17 cellular contexts compared by ENCODE assay signal in genomic region chr4:113209153-113209552, GRCh38.
DNase-seq lines count a peak whose midpoint lies in the region; ATAC-seq and TF ChIP-seq lines count a peak whose summit lies in the region.
"Had no signal": no experiment of that assay in that cellular context is flagged by ENCODE, and none has a peak within 500 bp of the region (broad histone marks: within the 10 kb centered on the region; RNA-seq: fewer than 3 reads in every experiment).

No MANE protein-coding gene starts in this region.

- POLR2A ChIA-PET in Caco-2 (lab: Charles Lee) = no interaction called here

- intact Hi-C loops in Caco-2 (cut with micrococcal nuclease; ENCODE audit: unreplicated experiment) = no loop called here

- no peaks in the 10 kb centered on the region for H3K27me3 ChIP-seq in Caco-2 (replicated peaks; ENCODE audit: control insufficient read depth, insufficient read depth, low read length)
- H3K27me3 ChIP-seq in endodermal cell (ENCODE audit: control insufficient read depth, insufficient read depth, low read length, poor library complexity, severe bottlenecking) = no peaks in the 10 kb centered on the region

- ATAC-seq in GM21515 (IDR thresholded peaks at IDR 0.05; ENCODE audit: unreplicated experiment) (peak; percentile 64), HG02870 (IDR thresholded peaks at IDR 0.05; ENCODE audit: unreplicated experiment) (peak; percentile 73)
- ATAC-seq in activated CD8-positive, alpha-beta memory T cell treated with anti-CD3 and anti-CD28 coated beads, Interleukin-2, amount 10 ng/mL, durations not matched to agents 7 days and 5 days = no peak
- ATAC-seq: CD8-positive, alpha-beta T cell had no signal

- H3K9ac ChIP-seq in endodermal cell (ENCODE audit: extremely low read depth, low read length, poor library complexity, severe bottlenecking) = no peak overlapping the region

- WGBS in endodermal cell (ENCODE audit: insufficient coverage in 1 of 2, insufficient read length in 1 of 2), 2 experiments = 83 to 87% methylated on average over 1 to 4 of the region's 4 CpGs

- H3K27me3 Mint-ChIP-seq in Caco-2 (ENCODE audit: insufficient read depth, unreplicated experiment) = no peaks in the 10 kb centered on the region
- H3K27me3 Mint-ChIP-seq in endodermal cell (ENCODE audit: insufficient read depth) = no peaks in the 10 kb centered on the region
- peaks cover 2% of the 10 kb centered on the region for H3K27me3 Mint-ChIP-seq in activated CD8-positive, alpha-beta memory T cell treated with anti-CD3 and anti-CD28 coated beads, Interleukin-2, amount 10 ng/mL, durations not matched to agents 7 days and 5 days

- H3K36me3 Mint-ChIP-seq in Caco-2 (ENCODE audit: insufficient read depth, unreplicated experiment) (no peaks in the 10 kb centered on the region), endodermal cell (ENCODE audit: low read depth) (peaks cover 13% of the 10 kb centered on the region)
- no peaks in the 10 kb centered on the region for H3K36me3 Mint-ChIP-seq in activated CD8-positive, alpha-beta memory T cell treated with anti-CD3 and anti-CD28 coated beads, Interleukin-2, amount 10 ng/mL, durations not matched to agents 7 days and 5 days
- H3K36me3 Mint-ChIP-seq: CD8-positive, alpha-beta T cell had no signal

- H3K4me1 ChIP-seq in Caco-2 = 0 out of 2 replicates have a peak, but pooled peaks cover 6% of the 10 kb centered on the region
- H3K4me1 ChIP-seq in endodermal cell (ENCODE audit: control insufficient read depth, insufficient read depth, low read length) = peaks cover 10% of the 10 kb centered on the region

- TF ChIP-seq CTCF in Caco-2 (IDR thresholded peaks at IDR 0.05; ENCODE audit: insufficient read depth in 1 of 2, low read depth in 1 of 2, low read length in 1 of 2, severe bottlenecking in 1 of 2, unreplicated experiment in 1 of 2) (no peak), endodermal cell (conservative IDR thresholded peaks at IDR 0.05) (no peak)

- no peaks in the 10 kb centered on the region for H3K9me3 ChIP-seq in Caco-2
- no peaks in the 10 kb centered on the region for H3K9me3 ChIP-seq in endodermal cell (ENCODE audit: control insufficient read depth, low read length)

- H3K27ac Mint-ChIP-seq in Caco-2 (ENCODE audit: unreplicated experiment) = peak overlapping the region; percentile 1
- peak overlapping the region; percentile 56 for H3K27ac Mint-ChIP-seq in endodermal cell
- no peak overlapping the region for H3K27ac Mint-ChIP-seq in activated CD8-positive, alpha-beta memory T cell treated with anti-CD3 and anti-CD28 coated beads, Interleukin-2, amount 10 ng/mL, durations not matched to agents 7 days and 5 days
- H3K27ac Mint-ChIP-seq: CD8-positive, alpha-beta T cell had no signal

- CTCF ChIA-PET in Caco-2 (lab: Charles Lee) = no interaction called here
- CTCF ChIA-PET in activated CD8-positive, alpha-beta memory T cell treated with anti-CD3 and anti-CD28 coated beads, Interleukin-2, amount 10 ng/mL, durations not matched to agents 7 days and 5 days (lab: Charles Lee) = no interaction called here

- no peak overlapping the region for H3K27ac ChIP-seq in endodermal cell (ENCODE audit: low read depth, low read length)
- H3K27ac ChIP-seq: 22Rv1, HL-60 had no signal

- H3K9me3 Mint-ChIP-seq in Caco-2 (ENCODE audit: unreplicated experiment) (no peaks in the 10 kb centered on the region), endodermal cell (no peaks in the 10 kb centered on the region)
- H3K9me3 Mint-ChIP-seq in activated CD8-positive, alpha-beta memory T cell treated with anti-CD3 and anti-CD28 coated beads, Interleukin-2, amount 10 ng/mL, durations not matched to agents 7 days and 5 days (ENCODE audit: low read depth) = no peaks in the 10 kb centered on the region
- H3K9me3 Mint-ChIP-seq: CD8-positive, alpha-beta T cell had no signal

- BruUV-seq in Caco-2 (replicated peaks; lab: Mats Ljungman, UMichigan) = no TSS peak

- H3K4me3 Mint-ChIP-seq in Caco-2 (ENCODE audit: unreplicated experiment) (no peak overlapping the region), endodermal cell (no peak overlapping the region)
- no peak overlapping the region for H3K4me3 Mint-ChIP-seq in activated CD8-positive, alpha-beta memory T cell treated with anti-CD3 and anti-CD28 coated beads, Interleukin-2, amount 10 ng/mL, durations not matched to agents 7 days and 5 days
- H3K4me3 Mint-ChIP-seq: CD8-positive, alpha-beta T cell had no signal

- H3K4me3 ChIP-seq in Caco-2 (ENCODE audit: low read depth, low read length) (no peak overlapping the region), endodermal cell (ENCODE audit: low read length) (no peak overlapping the region)

- DNase-seq in Caco-2 (no peak), endodermal cell (no peak), activated gamma-delta T cell treated with Interleukin-2 at 50 U/mL for 16 hours (no peak)
- no peak for DNase-seq in stimulated activated CD4-positive, alpha-beta T cell treated with anti-CD3 and anti-CD28 coated beads, Interleukin-12 subunit alpha, Interleukin-12 subunit beta, amount 100 ng/mL, for 4 hours
- DNase-seq in activated CD8-positive, alpha-beta memory T cell treated with anti-CD3 and anti-CD28 coated beads, Interleukin-2, amount 10 ng/mL, durations not matched to agents 7 days and 5 days = no peak
- no peak for DNase-seq in stimulated activated naive CD4-positive, alpha-beta T cell treated with Interleukin-2 at 50 U/mL for 16 hours (lab: John Stamatoyannopoulos, UW)
- DNase-seq: CD8-positive, alpha-beta T cell; GF-D8; KG1; NCI-H1048; NCI-H187; NCI-H2171; SHP77 had no signal

- H3K4me1 Mint-ChIP-seq in Caco-2 (ENCODE audit: low read depth, unreplicated experiment) (no peaks in the 10 kb centered on the region), endodermal cell (peaks cover 21% of the 10 kb centered on the region)
- H3K4me1 Mint-ChIP-seq in activated CD8-positive, alpha-beta memory T cell treated with anti-CD3 and anti-CD28 coated beads, Interleukin-2, amount 10 ng/mL, durations not matched to agents 7 days and 5 days = no peaks in the 10 kb centered on the region

- no peaks in the 10 kb centered on the region for H3K36me3 ChIP-seq in Caco-2 (ENCODE audit: control insufficient read depth, insufficient read depth, low read length)
- H3K36me3 ChIP-seq in endodermal cell (ENCODE audit: control insufficient read depth, insufficient read depth, low read length) = peaks cover 10% of the 10 kb centered on the region
